In genomic region chr9:87455407-87455806, GRCh38 we compare ENCODE assay signal across 19 cellular contexts.
"Had no signal": no experiment of that assay in that cellular context is flagged by ENCODE, and none has a peak within 500 bp of the region (broad histone marks: within the 10 kb centered on the region; RNA-seq: fewer than 3 reads in every experiment).

No MANE protein-coding gene starts in this region.

- H3K36me3 ChIP-seq: SJSA1 had no signal

- H3K27me3 ChIP-seq: SJSA1 had no signal

- H3K27ac ChIP-seq: SJSA1, SK-N-MC had no signal

- DNase-seq: KBM-7, MV-4-11, NCI-H1048, NCI-H1105, NCI-H1417, NCI-H1436 treated with DMSO at 0.1 percent for 48 hours, NCI-H1694, NCI-H187 treated with DMSO at 0.1 percent for 48 hours, NCI-H2029 treated with DMSO at 0.1 percent for 48 hours, NCI-H2227 treated with DMSO at 0.1 percent for 48 hours, NCI-H524, NCI-H69, NCI-H774, Right ventricle myocardium superior, RPMI8226, SIG-M5 had no signal

- FAIRE-seq: RCC 7860 had no signal

- H3K4me3 ChIP-seq: SJSA1, SK-N-MC had no signal

- H3K4me1 ChIP-seq: SJSA1 had no signal
